Comparison of ENCODE assay signal across 9 cellular contexts in genomic region chr22:24894220-24894975, GRCh38. TPM values are rescaled to one million over a fixed set of nuclear protein-coding genes. Genes with fewer than 3 reads are reported as not detected.
DNase-seq lines count a peak whose midpoint lies in the region; ATAC-seq, FAIRE-seq and TF ChIP-seq lines count a peak whose summit lies in the region.
"Had no signal": no experiment of that assay in that cellular context is flagged by ENCODE, and none has a peak within 500 bp of the region (broad histone marks: within the 10 kb centered on the region; RNA-seq: fewer than 3 reads in every experiment).

No MANE protein-coding gene starts in this region.

- H3K27ac ChIP-seq in HepG2 (ENCODE audit: extremely low read length, insufficient read depth, low read length) (peak overlapping the region; percentile 69), urinary bladder (ENCODE audit: low read depth) (peak overlapping the region; percentile 72)
- H3K27ac ChIP-seq: neutrophil had no signal

- TF ChIP-seq EP300 in HepG2 (IDR thresholded peaks at IDR 0.05; ENCODE audit: low read depth in 2 of 2, low read length in 2 of 2) (peak in 1 of 2 experiments; percentile 55; a peak in 1 of 4 replicates), HepG2 (CRISPR knock-in tag; IDR thresholded peaks at IDR 0.05; ENCODE audit: borderline replicate concordance) (no peak; the same call in 1 of the 2 replicates)

- no peak for TF ChIP-seq CTCF in GM12865 (IDR thresholded peaks at IDR 0.05; ENCODE audit: insufficient read depth, low read depth, low read length, missing control alignments)
- TF ChIP-seq CTCF in HepG2 (CRISPR knock-in tag; IDR thresholded peaks at IDR 0.05), result no peak
- no peak for TF ChIP-seq CTCF in endothelial cell (IDR thresholded peaks at IDR 0.05; ENCODE audit: unreplicated experiment)

- no peaks in the 10 kb centered on the region for H3K36me3 Mint-ChIP-seq in activated CD4-positive, alpha-beta T cell treated with anti-CD3 and anti-CD28 coated beads, Interleukin-2, amount 10 ng/mL, durations not matched to agents 7 days and 5 days (ENCODE audit: low read depth)
- peaks cover 4% of the 10 kb centered on the region for H3K36me3 Mint-ChIP-seq in endothelial cell (ENCODE audit: low read depth, unreplicated experiment)

- intact Hi-C loops in HepG2 (cut with micrococcal nuclease; ENCODE audit: unreplicated experiment), result no loop called here

- DNase-seq in GM12865 (ENCODE audit: low read depth) (peak; percentile 35), NCI-H510A treated with DMSO at 0.1 percent for 48 hours (lab: John Stamatoyannopoulos, UW) (peak; percentile 85), cerebellar cortex (ENCODE audit: low spot score) (peak; percentile 23), HepG2 (ENCODE audit: low spot score) (peak; percentile 96), endothelial cell (ENCODE audit: low spot score) (no peak)
- no peak for DNase-seq in activated CD4-positive, alpha-beta T cell treated with anti-CD3 and anti-CD28 coated beads, Interleukin-2, amount 10 ng/mL, durations not matched to agents 7 days and 5 days

- H3K27ac Mint-ChIP-seq in activated CD4-positive, alpha-beta T cell treated with anti-CD3 and anti-CD28 coated beads, Interleukin-2, amount 10 ng/mL, durations not matched to agents 7 days and 5 days, result no peak overlapping the region
- H3K27ac Mint-ChIP-seq in endothelial cell (ENCODE audit: unreplicated experiment), result no peak overlapping the region

- no peaks in the 10 kb centered on the region for H3K27me3 Mint-ChIP-seq in activated CD4-positive, alpha-beta T cell treated with anti-CD3 and anti-CD28 coated beads, Interleukin-2, amount 10 ng/mL, durations not matched to agents 7 days and 5 days
- H3K27me3 Mint-ChIP-seq in endothelial cell (ENCODE audit: unreplicated experiment), result peaks cover 2% of the 10 kb centered on the region

- no peaks in the 10 kb centered on the region for H3K4me1 Mint-ChIP-seq in activated CD4-positive, alpha-beta T cell treated with anti-CD3 and anti-CD28 coated beads, Interleukin-2, amount 10 ng/mL, durations not matched to agents 7 days and 5 days
- H3K4me1 Mint-ChIP-seq in endothelial cell (ENCODE audit: unreplicated experiment), result peaks cover 8% of the 10 kb centered on the region

- POLR2A ChIA-PET in HepG2 (lab: Yijun Ruan, JAX), result interaction anchor here (1.0 kb wide), 1 partner anchor 130 kb away, joined by 3 read pairs; no protein-coding TSS in a partner anchor
- POLR2A ChIA-PET in activated CD4-positive, alpha-beta T cell treated with anti-CD3 and anti-CD28 coated beads, Interleukin-2, amount 10 ng/mL, durations not matched to agents 7 days and 5 days (lab: Charles Lee), result interaction anchor here (0.6 kb wide), 1 partner anchor 301 kb away, joined by 3 read pairs; no protein-coding TSS in a partner anchor

- TF ChIP-seq RAD21 in HepG2 (CRISPR knock-in tag; IDR thresholded peaks at IDR 0.05), result no peak

- in situ Hi-C loops in HepG2 (cut with HindIII; ENCODE audit: extremely low pct_ligation_motif_present, low pct_unique_long_range_greater_than_20kb), result no loop called here

- ATAC-seq in HepG2 (peak; percentile 92), HG02884 (IDR thresholded peaks at IDR 0.05; ENCODE audit: unreplicated experiment) (no peak)

- H3K4me1 ChIP-seq in HepG2 (ENCODE audit: insufficient read depth, low read length) (peaks cover 26% of the 10 kb centered on the region), urinary bladder (ENCODE audit: insufficient read depth) (no peaks in the 10 kb centered on the region)

- H2AFZ ChIP-seq in HepG2 (ENCODE audit: low read length), result peak overlapping the region; percentile 37

- TF ChIP-seq POLR2A in HepG2 (IDR thresholded peaks at IDR 0.05; ENCODE audit: insufficient read depth in 1 of 2, low read depth in 2 of 2, low read length in 2 of 2), result no peak

- peak overlapping the region; percentile 88 for H3K4me2 ChIP-seq in HepG2 (ENCODE audit: low read depth, low read length)

- no TSS peak for BruUV-seq in HepG2 (replicated peaks; lab: Mats Ljungman, UMichigan)

- 0% methylated on average over 16 of the region's 16 CpGs for WGBS in HepG2 (ENCODE audit: low lambda C conversion rate)
- 21% methylated on average over 16 of the region's 16 CpGs for WGBS in urinary bladder

- H3K36me3 ChIP-seq in HepG2 (replicated peaks in 1 of 2; ENCODE audit: control insufficient read depth in 1 of 2, insufficient read depth in 2 of 2, low read length in 2 of 2) (no peaks in the 10 kb centered on the region), urinary bladder (ENCODE audit: insufficient read depth) (no peaks in the 10 kb centered on the region)
- H3K36me3 ChIP-seq: neutrophil had no signal

- H3K9me3 Mint-ChIP-seq in activated CD4-positive, alpha-beta T cell treated with anti-CD3 and anti-CD28 coated beads, Interleukin-2, amount 10 ng/mL, durations not matched to agents 7 days and 5 days, result no peaks in the 10 kb centered on the region
- no peaks in the 10 kb centered on the region for H3K9me3 Mint-ChIP-seq in endothelial cell (ENCODE audit: unreplicated experiment)

- H3K9me3 ChIP-seq in HepG2 (ENCODE audit: low read length), result no peaks in the 10 kb centered on the region
- H3K9me3 ChIP-seq: neutrophil had no signal

- H3K4me3 ChIP-seq in GM12865 (ENCODE audit: low read depth, low read length) (no peak overlapping the region), HepG2 (replicated peaks in 1 of 3; ENCODE audit: insufficient read depth in 1 of 3, low read depth in 2 of 3, low read length in 3 of 3) (peak overlapping the region in 2 of 3 experiments; percentile 13 to 60; a peak in 2 of 6 replicates), urinary bladder (ENCODE audit: low read depth, low read length) (no peak overlapping the region)

- FAIRE-seq in HepG2 (lab: Jason Lieb, UNC), result peak; percentile 83

- H3K9ac ChIP-seq in HepG2 (ENCODE audit: insufficient read depth, low read depth, low read length), result peak overlapping the region; percentile 51

- H3K4me3 Mint-ChIP-seq in activated CD4-positive, alpha-beta T cell treated with anti-CD3 and anti-CD28 coated beads, Interleukin-2, amount 10 ng/mL, durations not matched to agents 7 days and 5 days, result no peak overlapping the region
- no peak overlapping the region for H3K4me3 Mint-ChIP-seq in endothelial cell (ENCODE audit: unreplicated experiment)

- H3K27me3 ChIP-seq in HepG2 (ENCODE audit: control insufficient read depth in 1 of 2, insufficient read depth in 2 of 2, low read length in 2 of 2), result 0 out of 5 replicates have a peak, but pooled peaks cover 0 to 8% of the 10 kb centered on the region in 2 experiments

- CTCF ChIA-PET in HepG2 (lab: Yijun Ruan, JAX; ENCODE audit: low intra/inter-chr PET ratio, low total read pairs), result no interaction called here
- CTCF ChIA-PET in activated CD4-positive, alpha-beta T cell treated with anti-CD3 and anti-CD28 coated beads, Interleukin-2, amount 10 ng/mL, durations not matched to agents 7 days and 5 days (lab: Charles Lee), result interaction anchor here (0.6 kb wide), 1 partner anchor 908 kb away, joined by 6 read pairs; no protein-coding TSS in a partner anchor

- H3K79me2 ChIP-seq in HepG2 (ENCODE audit: insufficient read depth, low read length), result no peaks in the 10 kb centered on the region

- no peaks in the 10 kb centered on the region for H4K20me1 ChIP-seq in HepG2 (ENCODE audit: insufficient read depth, low read length)

RNA-seq across cellular contexts. Expression of gene LHFPL7, which starts 52.1 kb away (rescaled TPM):
- total RNA-seq in HepG2 (2016; rRNA removed; fragmentation: Illumina TruSeq; extraction: Trizol) (not detected in 2 replicates), urinary bladder (not detected), endothelial cell (ENCODE audit: unreplicated experiment) (not detected)
- not detected in 2 replicates for total RNA-seq in HepG2 (2016; cell fraction: cytosol; rRNA removed; fragmentation: Illumina TruSeq; extraction: Trizol; ENCODE audit: low read depth)
- total RNA-seq in HepG2 (2016; cell fraction: insoluble cytoplasmic fraction; rRNA removed; fragmentation: Illumina TruSeq; extraction: Trizol), result not detected in 2 replicates
- not detected in 2 replicates for total RNA-seq in HepG2 (2016; cell fraction: membrane; rRNA removed; fragmentation: Illumina TruSeq; extraction: Trizol)
- total RNA-seq in HepG2 (2016; cell fraction: nucleus; rRNA removed; fragmentation: Illumina TruSeq; extraction: Trizol), result not detected in 2 replicates
- polyA plus RNA-seq in HepG2 (2011; rRNA removed) (not detected in 2 replicates), urinary bladder (not detected)
- polyA plus RNA-seq in HepG2 (2011; cell fraction: cytosol; rRNA removed), result not detected in 2 replicates
- not detected in 2 replicates for polyA plus RNA-seq in HepG2 (2011; cell fraction: nucleus; rRNA removed)
- polyA plus RNA-seq in HepG2 (2012), result not detected in 2 replicates
- polyA plus RNA-seq in HepG2 (2016; cell fraction: cytosol; fragmentation: Illumina TruSeq; extraction: Trizol; ENCODE audit: low read depth), result not detected in 2 replicates
- not detected in 2 replicates for polyA plus RNA-seq in HepG2 (2016; cell fraction: insoluble cytoplasmic fraction; fragmentation: Illumina TruSeq; extraction: Trizol; ENCODE audit: low read depth)
- polyA plus RNA-seq in HepG2 (2016; cell fraction: membrane; fragmentation: Illumina TruSeq; extraction: Trizol; ENCODE audit: low read depth), result not detected in 2 replicates
- not detected in 2 replicates for polyA plus RNA-seq in HepG2 (2016; cell fraction: nucleus; fragmentation: Illumina TruSeq; extraction: Trizol; ENCODE audit: insufficient read depth, low read depth)
- polyA minus RNA-seq in HepG2 (2011; rRNA and poly(A)+ RNA removed; ENCODE audit: low replicate concordance), result not detected in 2 replicates
- not detected in 2 replicates for polyA minus RNA-seq in HepG2 (2011; cell fraction: cytosol; rRNA and poly(A)+ RNA removed)
- polyA minus RNA-seq in HepG2 (2011; cell fraction: nucleus; rRNA and poly(A)+ RNA removed), result not detected in 2 replicates
- total RNA-seq in activated CD4-positive, alpha-beta T cell treated with anti-CD3 and anti-CD28 coated beads, Interleukin-2, amount 10 ng/mL, durations not matched to agents 7 days and 5 days, result not detected

RNA-seq across cellular contexts. Expression of gene KIAA1671, which starts 58.1 kb away (rescaled TPM):
- total RNA-seq in HepG2 (2016; rRNA removed; fragmentation: Illumina TruSeq; extraction: Trizol) (12.0 and 13.5 TPM in 2 replicates), urinary bladder (19.0 TPM), endothelial cell (ENCODE audit: unreplicated experiment) (92.1 TPM)
- total RNA-seq in HepG2 (2016; cell fraction: cytosol; rRNA removed; fragmentation: Illumina TruSeq; extraction: Trizol; ENCODE audit: low read depth), result 1.2 and 1.5 TPM in 2 replicates
- 10.6 and 12.4 TPM in 2 replicates for total RNA-seq in HepG2 (2016; cell fraction: insoluble cytoplasmic fraction; rRNA removed; fragmentation: Illumina TruSeq; extraction: Trizol)
- total RNA-seq in HepG2 (2016; cell fraction: membrane; rRNA removed; fragmentation: Illumina TruSeq; extraction: Trizol), result 5.9 TPM in 2 replicates
- 18.9 and 21.9 TPM in 2 replicates for total RNA-seq in HepG2 (2016; cell fraction: nucleus; rRNA removed; fragmentation: Illumina TruSeq; extraction: Trizol)
- polyA plus RNA-seq in HepG2 (2011; rRNA removed) (13.6 and 13.7 TPM in 2 replicates), urinary bladder (13.0 TPM)
- polyA plus RNA-seq in HepG2 (2011; cell fraction: cytosol; rRNA removed), result 6.1 and 8.9 TPM in 2 replicates
- polyA plus RNA-seq in HepG2 (2011; cell fraction: nucleus; rRNA removed), result 14.1 and 14.4 TPM in 2 replicates
- polyA plus RNA-seq in HepG2 (2012), result 8.2 and 9.7 TPM in 2 replicates
- polyA plus RNA-seq in HepG2 (2016; cell fraction: cytosol; fragmentation: Illumina TruSeq; extraction: Trizol; ENCODE audit: low read depth), result 0.76 and 0.78 TPM in 2 replicates
- polyA plus RNA-seq in HepG2 (2016; cell fraction: insoluble cytoplasmic fraction; fragmentation: Illumina TruSeq; extraction: Trizol; ENCODE audit: low read depth), result 10.8 and 14.0 TPM in 2 replicates
- 2.0 and 2.7 TPM in 2 replicates for polyA plus RNA-seq in HepG2 (2016; cell fraction: membrane; fragmentation: Illumina TruSeq; extraction: Trizol; ENCODE audit: low read depth)
- 16.4 and 16.6 TPM in 2 replicates for polyA plus RNA-seq in HepG2 (2016; cell fraction: nucleus; fragmentation: Illumina TruSeq; extraction: Trizol; ENCODE audit: insufficient read depth, low read depth)
- 20.3 and 22.7 TPM in 2 replicates for polyA minus RNA-seq in HepG2 (2011; rRNA and poly(A)+ RNA removed; ENCODE audit: low replicate concordance)
- 12.7 and 14.7 TPM in 2 replicates for polyA minus RNA-seq in HepG2 (2011; cell fraction: cytosol; rRNA and poly(A)+ RNA removed)
- 27.4 and 35.6 TPM in 2 replicates for polyA minus RNA-seq in HepG2 (2011; cell fraction: nucleus; rRNA and poly(A)+ RNA removed)
- 10 to 100 TPM; 25.4 to 27.0 TPM for total RNA-seq in activated CD4-positive, alpha-beta T cell treated with anti-CD3 and anti-CD28 coated beads, Interleukin-2, amount 10 ng/mL, durations not matched to agents 7 days and 5 days

Comparison
In these comparisons a context has a peak if more than half of its experiments do, and no peak if none do; other contexts are left out.
1. DNase-seq: peak in GM12865 (single experiment), NCI-H510A treated with DMSO at 0.1 percent for 48 hours (single experiment), cerebellar cortex (single experiment) and HepG2 (single experiment); none in activated CD4-positive, alpha-beta T cell treated with anti-CD3 and anti-CD28 coated beads, Interleukin-2, amount 10 ng/mL, durations not matched to agents 7 days and 5 days (single experiment) and endothelial cell (single experiment).
2. H3K4me3 ChIP-seq: peak in HepG2 (2 of 3); none in GM12865 (single experiment) and urinary bladder (single experiment).